In genomic region chr6:34248198-34248726, GRCh38 we compare ENCODE assay signal across 8 cellular contexts. TPM values are rescaled to one million over a fixed set of nuclear protein-coding genes. Genes with fewer than 3 reads are reported as not detected.
DNase-seq lines count a peak whose midpoint lies in the region; ATAC-seq and TF ChIP-seq lines count a peak whose summit lies in the region.

No MANE protein-coding gene starts in this region.

- 10% methylated on average over 17 of the region's 17 CpGs for WGBS in right cardiac atrium

- DNase-seq in NCI-H748 (lab: John Stamatoyannopoulos, UW; ENCODE audit: unreplicated experiment) (peak; percentile 41), NCI-H748 treated with DMSO at 0.1 percent for 48 hours (lab: John Stamatoyannopoulos, UW) (no peak), Panc1 (ENCODE audit: low read depth, low spot score) (no peak), ascending aorta (ENCODE audit: low spot score in 2 of 2) (peak; percentile 65 to 85), right cardiac atrium (peak; percentile 77 to 90 (median 89)), sciatic nerve (ENCODE audit: low spot score) (peak; percentile 83), NCI-H2029 treated with DMSO at 0.1 percent for 48 hours (lab: John Stamatoyannopoulos, UW) (no peak)

- intact Hi-C loops in Panc1 (cut with micrococcal nuclease; ENCODE audit: unreplicated experiment) (loop anchor here (5.0 kb wide), 2 partner anchors 169 to 359 kb away; no protein-coding TSS in a partner anchor), ascending aorta (cut with DNase I) (loop anchor here (2.0 to 10.0 kb wide), 4 partner anchors 53 to 1477 kb away; partner anchors contain the start of gene SNRPC), right cardiac atrium (cut with DNase I) (loop anchor here (2.0 to 5.0 kb wide), 4 partner anchors 144 to 169 kb away; partner anchors contain the start of gene NUDT3 (in 2 of the 4)), sciatic nerve (cut with DNase I) (loop anchor here (2.0 kb wide), 1 partner anchor 167 kb away; no protein-coding TSS in a partner anchor)

- BruUV-seq in Panc1 (replicated peaks; lab: Mats Ljungman, UMichigan) = TSS peak; percentile 90

- ATAC-seq in HG02610 (IDR thresholded peaks at IDR 0.05; ENCODE audit: unreplicated experiment) = peak; percentile 16
- ATAC-seq in Panc1 = peak; percentile 32
- ATAC-seq in right cardiac atrium = peak; percentile 61
- ATAC-seq in sciatic nerve = peak; percentile 59

- peaks cover 53% of the 10 kb centered on the region for H3K4me1 ChIP-seq in Panc1 (ENCODE audit: control insufficient read depth, insufficient read depth, low read length)
- H3K4me1 ChIP-seq in ascending aorta = peaks cover 7 to 23% of the 10 kb centered on the region in 2 donors
- H3K4me1 ChIP-seq in right cardiac atrium (ENCODE audit: control insufficient read depth, insufficient read depth, low read length) = peaks cover 2% of the 10 kb centered on the region

- H3K4me3 ChIP-seq in Panc1 (ENCODE audit: low read depth in 2 of 2, low read length in 2 of 2) = peak overlapping the region; percentile 51 to 91
- peak overlapping the region; percentile 73 to 89 for H3K4me3 ChIP-seq in ascending aorta
- H3K4me3 ChIP-seq in right cardiac atrium (ENCODE audit: low read length) = peak overlapping the region; percentile 75

- POLR2A ChIA-PET in Panc1 (lab: Charles Lee) = no interaction called here

- H3K27ac ChIP-seq in Panc1 (ENCODE audit: low read length) (peak overlapping the region; percentile 89), ascending aorta (peak overlapping the region; percentile 81 to 86), right cardiac atrium (ENCODE audit: low read length) (peak overlapping the region; percentile 81)

- H3K9me3 ChIP-seq in Panc1 (ENCODE audit: control insufficient read depth, insufficient read depth, low read depth, low read length) (no peaks in the 10 kb centered on the region), ascending aorta (no peaks in the 10 kb centered on the region), right cardiac atrium (ENCODE audit: control insufficient read depth, low read length) (no peaks in the 10 kb centered on the region)

- TF ChIP-seq CTCF in Panc1 (IDR thresholded peaks at IDR 0.05) = no peak
- TF ChIP-seq CTCF in ascending aorta (IDR thresholded peaks at IDR 0.05) = no peak

- H3K36me3 ChIP-seq in Panc1 (ENCODE audit: control insufficient read depth, insufficient read depth, low read length) (0 out of 2 replicates have a peak, but pooled peaks cover 2% of the 10 kb centered on the region), ascending aorta (no peaks in the 10 kb centered on the region)

- CTCF ChIA-PET in Panc1 (lab: Charles Lee) = interaction anchor here (2.7 to 3.7 kb wide), 2 partner anchors 52 to 167 kb away, joined by 20 to 21 read pairs; no protein-coding TSS in a partner anchor

- in situ Hi-C loops in Panc1 (cut with HindIII; ENCODE audit: low pct_unique_long_range_greater_than_20kb, low sequenced_read_pairs) = no loop called here

- no peaks in the 10 kb centered on the region for H3K27me3 ChIP-seq in Panc1 (ENCODE audit: control insufficient read depth, insufficient read depth, low read length)
- no peaks in the 10 kb centered on the region for H3K27me3 ChIP-seq in ascending aorta
- H3K27me3 ChIP-seq in right cardiac atrium (ENCODE audit: control insufficient read depth, insufficient read depth) = no peaks in the 10 kb centered on the region

RNA-seq across cellular contexts. Expression of gene SMIM29, which starts 0.5 kb away (rescaled TPM):
- total RNA-seq in Panc1 (2021; ENCODE audit: unreplicated experiment) = 35.6 TPM
- 43.7 TPM for polyA plus RNA-seq in Panc1 (2012; ENCODE audit: insufficient read length)
- total RNA-seq in ascending aorta = 9.2 TPM
- 10 to 100 TPM; 17.0 to 25.5 (median 22.4) TPM for total RNA-seq in right cardiac atrium
- 34.8 TPM for polyA plus RNA-seq in right cardiac atrium
- 31.6 TPM for total RNA-seq in sciatic nerve

RNA-seq across cellular contexts. Expression of gene HMGA1, which starts 11.6 kb away (rescaled TPM):
- total RNA-seq in Panc1 (2021; ENCODE audit: unreplicated experiment) (444 TPM), ascending aorta (21.4 TPM), right cardiac atrium (10 to 100 TPM; 34.5 to 43.0 (median 39.0) TPM), sciatic nerve (29.0 TPM)
- polyA plus RNA-seq in Panc1 (2012; ENCODE audit: insufficient read length) = 488 TPM
- polyA plus RNA-seq in right cardiac atrium = 29.7 TPM

Comparison
In these comparisons a context has a peak if more than half of its experiments do, and no peak if none do; other contexts are left out.
1. DNase-seq: peak in NCI-H748 (single experiment), ascending aorta (2 of 2), right cardiac atrium (3 of 3) and sciatic nerve (single experiment); none in NCI-H748 treated with DMSO at 0.1 percent for 48 hours (single experiment), Panc1 (single experiment) and NCI-H2029 treated with DMSO at 0.1 percent for 48 hours (single experiment).
2. RNA of gene HMGA1, which starts 11.6 kb away (total RNA-seq): 444 TPM in Panc1 (single experiment); 34.5 to 43.0 TPM in right cardiac atrium, 29.0 TPM in sciatic nerve (single experiment) and 21.4 TPM in ascending aorta (single experiment); every median in the first group is over 10 times any median in the second.
3. Peak in every context shown above with its lines, with median percentiles within 50 percentile points of each other: ATAC-seq, H3K27ac ChIP-seq and H3K4me3 ChIP-seq.